19 cellular contexts compared by ENCODE assay signal in genomic region chr12:116892318-116892717, GRCh38. TPM values are rescaled to one million over a fixed set of nuclear protein-coding genes. Genes with fewer than 3 reads are reported as not detected.
A peak's percentile ranks its signal among the peaks of the same experiment; 100 is the strongest.
DNase-seq lines count a peak whose midpoint lies in the region; ATAC-seq, FAIRE-seq and TF ChIP-seq lines count a peak whose summit lies in the region.
"Had no signal": no experiment of that assay in that cellular context is flagged by ENCODE, and none has a peak within 500 bp of the region (broad histone marks: within the 10 kb centered on the region; RNA-seq: fewer than 3 reads in every experiment).

No MANE protein-coding gene starts in this region.

- no peak overlapping the region for H3K9ac ChIP-seq in neural progenitor cell

- no peak overlapping the region for H3K27ac ChIP-seq in neural progenitor cell
- H3K27ac ChIP-seq: VCaP had no signal

- no peaks in the 10 kb centered on the region for H3K4me1 Mint-ChIP-seq in neural progenitor cell
- H3K4me1 Mint-ChIP-seq: activated naive CD4-positive, alpha-beta T cell treated with anti-CD3 and anti-CD28 coated beads, Interleukin-2, amount 50 U/mL, for 24 hours; B cell had no signal

- H3K79me2 ChIP-seq in neural progenitor cell (ENCODE audit: low read depth) = no peaks in the 10 kb centered on the region

- H3K27me3 ChIP-seq in BE2C (no peaks in the 10 kb centered on the region), bronchial epithelial cell (ENCODE audit: control insufficient read depth, insufficient read depth, low read length) (no peaks in the 10 kb centered on the region), neural progenitor cell (peaks cover 4% of the 10 kb centered on the region)

- no peaks in the 10 kb centered on the region for H3K36me3 Mint-ChIP-seq in neural progenitor cell
- H3K36me3 Mint-ChIP-seq: activated naive CD4-positive, alpha-beta T cell treated with anti-CD3 and anti-CD28 coated beads, Interleukin-2, amount 50 U/mL, for 24 hours; natural killer cell treated with Interleukin-12 subunit alpha and Interleukin-12 subunit beta and Interleukin-15 and Interleukin-18, amount 100 ng/mL, for 72 hours had no signal

- no peak for TF ChIP-seq CTCF in BE2C (IDR thresholded peaks at IDR 0.05; ENCODE audit: low read depth, low read length)
- no peak for TF ChIP-seq CTCF in bronchial epithelial cell (IDR thresholded peaks at IDR 0.05; ENCODE audit: insufficient read depth, low read length, severe bottlenecking)
- TF ChIP-seq CTCF in neural progenitor cell (IDR thresholded peaks at IDR 0.05) = no peak

- no peaks in the 10 kb centered on the region for H3F3A ChIP-seq in neural progenitor cell (ENCODE audit: low read depth)

- H3K27ac Mint-ChIP-seq in neural progenitor cell = no peak overlapping the region
- H3K27ac Mint-ChIP-seq: activated CD8-positive, alpha-beta T cell treated with anti-CD3 and anti-CD28 coated beads for 36 hours; activated naive CD4-positive, alpha-beta T cell treated with anti-CD3 and anti-CD28 coated beads, Interleukin-2, amount 50 U/mL, for 24 hours; B cell; natural killer cell treated with Interleukin-12 subunit alpha and Interleukin-12 subunit beta and Interleukin-15 and Interleukin-18, amount 100 ng/mL, for 72 hours had no signal

- no peaks in the 10 kb centered on the region for H3K4me1 ChIP-seq in BE2C
- no peaks in the 10 kb centered on the region for H3K4me1 ChIP-seq in neural progenitor cell

- H3K27me3 Mint-ChIP-seq in neural progenitor cell (ENCODE audit: insufficient read depth, low read depth) = peaks cover 7% of the 10 kb centered on the region
- H3K27me3 Mint-ChIP-seq: activated naive CD4-positive, alpha-beta T cell treated with anti-CD3 and anti-CD28 coated beads, Interleukin-2, amount 50 U/mL, for 24 hours had no signal

- no peak for ATAC-seq in GM21825 (IDR thresholded peaks at IDR 0.05; ENCODE audit: unreplicated experiment)
- ATAC-seq: activated CD8-positive, alpha-beta T cell treated with anti-CD3 and anti-CD28 coated beads for 36 hours; activated T-cell treated with anti-CD3 and anti-CD28 coated beads, Interleukin-2, amount 50 U/mL, for 4 hours; left cardiac atrium; natural killer cell treated with Interleukin-12 subunit alpha and Interleukin-12 subunit beta and Interleukin-15 and Interleukin-18, amount 100 ng/mL, for 72 hours had no signal

- H3K4me2 ChIP-seq in neural progenitor cell = no peak overlapping the region

- DNase-seq in BE2C = peak; percentile 25
- DNase-seq in ELR (ENCODE audit: low read depth) = peak; percentile 39
- DNase-seq in NCI-H69 (lab: John Stamatoyannopoulos, UW) = peak; percentile 25
- DNase-seq in bronchial epithelial cell (ENCODE audit: low read depth) = peak; percentile 41
- DNase-seq in activated effector memory CD4-positive, alpha-beta T cell treated with anti-CD3 and anti-CD28 coated beads, Interleukin-2, amount 50 U/mL, for 16 hours = no peak
- no peak for DNase-seq in neural progenitor cell (ENCODE audit: low spot score)
- DNase-seq: activated CD8-positive, alpha-beta T cell treated with anti-CD3 and anti-CD28 coated beads for 36 hours; activated T-cell treated with anti-CD3 and anti-CD28 coated beads, Interleukin-2, amount 50 U/mL, for 4 hours; left cardiac atrium; MG63; NCI-H2081 treated with DMSO at 0.1 percent for 48 hours; NK-92 treated with Interleukin-12 subunit alpha and Interleukin-12 subunit beta, amount 100 ng/mL, for 24 hours; T-helper 1 cell had no signal

- H4K20me1 ChIP-seq in neural progenitor cell (ENCODE audit: low read depth) = no peaks in the 10 kb centered on the region

- no peak overlapping the region for H2AFZ ChIP-seq in neural progenitor cell (replicated peaks)

- no peak overlapping the region for H3K4me3 Mint-ChIP-seq in neural progenitor cell
- H3K4me3 Mint-ChIP-seq: activated CD8-positive, alpha-beta T cell treated with anti-CD3 and anti-CD28 coated beads for 36 hours; activated naive CD4-positive, alpha-beta T cell treated with anti-CD3 and anti-CD28 coated beads, Interleukin-2, amount 50 U/mL, for 24 hours; activated T-cell treated with anti-CD3 and anti-CD28 coated beads, Interleukin-2, amount 50 U/mL, for 4 hours; B cell; natural killer cell treated with Interleukin-12 subunit alpha and Interleukin-12 subunit beta and Interleukin-15 and Interleukin-18, amount 100 ng/mL, for 72 hours had no signal

- H3K9me3 Mint-ChIP-seq in neural progenitor cell = no peaks in the 10 kb centered on the region
- H3K9me3 Mint-ChIP-seq: activated T-cell treated with anti-CD3 and anti-CD28 coated beads, Interleukin-2, amount 50 U/mL, for 4 hours; natural killer cell treated with Interleukin-12 subunit alpha and Interleukin-12 subunit beta and Interleukin-15 and Interleukin-18, amount 100 ng/mL, for 72 hours had no signal

- H3K36me3 ChIP-seq in BE2C (no peaks in the 10 kb centered on the region), bronchial epithelial cell (ENCODE audit: control insufficient read depth, insufficient read depth, low read length) (no peaks in the 10 kb centered on the region), neural progenitor cell (no peaks in the 10 kb centered on the region)
- H3K36me3 ChIP-seq: MG63 had no signal

- FAIRE-seq in bronchial epithelial cell (lab: Jason Lieb, UNC) = no peak

- H3K4me3 ChIP-seq in BE2C (ENCODE audit: low read depth, low read length) (no peak overlapping the region), bronchial epithelial cell (ENCODE audit: low read depth, low read length) (no peak overlapping the region), neural progenitor cell (no peak overlapping the region)
- H3K4me3 ChIP-seq: MG63 had no signal

- H3K9me3 ChIP-seq in BE2C (no peaks in the 10 kb centered on the region), neural progenitor cell (ENCODE audit: low read depth) (no peaks in the 10 kb centered on the region)
- H3K9me3 ChIP-seq: MG63 had no signal

RNA-seq across cellular contexts. Expression of gene HRK, which starts 11.1 kb away (rescaled TPM):
- 0.74 TPM for polyA plus RNA-seq in BE2C (2012; ENCODE audit: insufficient read depth, insufficient read length, low read depth)
- total RNA-seq in bronchial epithelial cell = not detected in 2 replicates
- total RNA-seq in neural progenitor cell (ENCODE audit: low replicate concordance) = 0.06 TPM in 1 of 2 replicates, not detected in the other
- total RNA-seq: activated CD8-positive, alpha-beta T cell treated with anti-CD3 and anti-CD28 coated beads for 36 hours; activated T-cell treated with anti-CD3 and anti-CD28 coated beads, Interleukin-2, amount 50 U/mL, for 4 hours; fibroblast of villous mesenchyme; natural killer cell treated with Interleukin-12 subunit alpha and Interleukin-12 subunit beta and Interleukin-15 and Interleukin-18, amount 100 ng/mL, for 72 hours had no signal

RNA-seq across cellular contexts. Expression of gene FBXW8, which starts 18.4 kb away (rescaled TPM):
- polyA plus RNA-seq in BE2C (2012; ENCODE audit: insufficient read depth, insufficient read length, low read depth) = 17.9 TPM
- total RNA-seq in bronchial epithelial cell (5.4 and 5.8 TPM in 2 replicates), neural progenitor cell (ENCODE audit: low replicate concordance) (20.7 and 27.2 TPM in 2 replicates)

Comparison
In these comparisons a context has a peak if more than half of its experiments do, and no peak if none do; other contexts are left out.
1. DNase-seq: peak in BE2C (single experiment), ELR (single experiment), NCI-H69 (single experiment) and bronchial epithelial cell (single experiment); none in activated effector memory CD4-positive, alpha-beta T cell treated with anti-CD3 and anti-CD28 coated beads, Interleukin-2, amount 50 U/mL, for 16 hours (single experiment) and neural progenitor cell (single experiment).